Comparison of ENCODE assay signal across 1 cellular context in genomic region chr6:128712898-128713297, GRCh38.
TF ChIP-seq lines count a peak whose summit lies in the region.

No MANE protein-coding gene starts in this region.

TF ChIP-seq in GM23338, 12 proteins besides CTCF, POLR2A, EP300 and RAD21 (continued from another document):
- TF ChIP-seq ZNF462 (CRISPR knock-in tag; IDR thresholded peaks at IDR 0.05) = no peak
- no peak for TF ChIP-seq STAT1 (IDR thresholded peaks at IDR 0.05; ENCODE audit: unreplicated experiment)
- TF ChIP-seq NANOG (IDR thresholded peaks at IDR 0.05; ENCODE audit: borderline replicate concordance) = no peak
- no peak for TF ChIP-seq ZNF331 (CRISPR knock-in tag; IDR thresholded peaks at IDR 0.05; ENCODE audit: low read depth)
- TF ChIP-seq JUNB (IDR thresholded peaks at IDR 0.05; ENCODE audit: unreplicated experiment) = no peak
